17 cellular contexts compared by ENCODE assay signal in the genomic region with DNA sequence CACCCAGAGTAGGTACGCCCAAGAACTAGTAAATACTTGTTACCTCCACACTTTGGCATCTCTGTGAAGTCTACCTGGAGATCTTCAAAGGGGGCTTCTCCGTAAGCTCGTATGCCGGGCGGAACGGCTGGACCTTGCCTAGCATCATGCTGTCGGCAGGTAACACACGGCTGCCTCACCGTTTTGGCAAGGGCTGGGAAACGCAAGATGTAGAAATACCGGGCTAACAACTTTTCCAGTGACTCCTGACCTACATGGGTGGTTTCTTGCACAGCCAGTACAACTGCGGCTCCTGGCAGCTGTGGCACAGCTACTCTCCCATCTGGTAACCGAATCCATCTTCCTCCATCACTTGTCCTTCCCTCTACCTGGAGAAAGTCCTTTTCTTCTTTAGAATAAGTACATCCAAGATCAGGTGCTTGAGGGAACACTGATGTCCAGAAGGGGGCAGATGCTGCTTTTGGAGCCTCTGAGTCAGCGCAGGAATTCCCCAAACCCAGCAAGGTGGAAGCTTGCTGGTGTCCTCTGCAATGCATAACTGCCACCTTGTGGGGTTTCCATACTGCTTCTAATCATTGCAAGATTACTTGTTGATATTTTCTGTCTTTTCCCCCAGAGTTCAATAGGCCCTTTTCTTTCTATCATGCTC. TPM values are rescaled to one million over a fixed set of nuclear protein-coding genes. Genes with fewer than 3 reads are reported as not detected.
DNase-seq lines count a peak whose midpoint lies in the region; ATAC-seq, FAIRE-seq and TF ChIP-seq lines count a peak whose summit lies in the region.
"Not testable (repeated sequence)": the region's sequence is repeated elsewhere in the genome, so short reads cannot be mapped to it uniquely, and the experiment has no call there.
"Had no signal": no experiment of that assay in that cellular context is flagged by ENCODE, and none has a peak within 500 bp of the region (broad histone marks: within the 10 kb centered on the region; RNA-seq: fewer than 3 reads in every experiment).

No MANE protein-coding gene starts in this region.

- H3K4me1 ChIP-seq in HCT116 (ENCODE audit: control insufficient read depth in 1 of 2, insufficient read depth in 2 of 2, low read length in 2 of 2); GM12878 (ENCODE audit: control insufficient read depth, insufficient read depth, low read length): not testable (repeated sequence)

- DNase-seq in DMS53 (lab: John Stamatoyannopoulos, UW) = peak; percentile 11
- DNase-seq in HCT116 (ENCODE audit: low read depth, low spot score) = peak; percentile 15
- peak; percentile 3 for DNase-seq in NCI-H748 (lab: John Stamatoyannopoulos, UW; ENCODE audit: unreplicated experiment)
- peak; percentile 7 for DNase-seq in SW480 (ENCODE audit: low spot score)
- not testable (repeated sequence) for DNase-seq in GM12878 (ENCODE audit: low read depth, low spot score)
- DNase-seq in fibroblast of the conjunctiva (ENCODE audit: low read depth) = peak; percentile 3
- DNase-seq in stimulated activated naive CD8-positive, alpha-beta T cell treated with anti-CD3 and anti-CD28 coated beads, Interleukin-15, Interleukin-2, amounts not matched to agents 100 U/mL and 50 U/mL, for 24 hours = peak; percentile 26

- not testable (repeated sequence) for H3K4me3 ChIP-seq in HCT116 (replicated peaks in 1 of 2; ENCODE audit: low read depth in 1 of 2, low read length in 2 of 2); GM12878

- H3K4me3 Mint-ChIP-seq in nephron = not testable (repeated sequence)

- RAD21 ChIA-PET in HCT116 (lab: Charles Lee; ENCODE audit: low non-redundant PET in 1 of 2, low total read pairs in 2 of 2, uncharacterized antibody in 2 of 2, unreplicated experiment in 2 of 2); GM12878 (lab: Charles Lee; ENCODE audit: unreplicated experiment): not testable (repeated sequence)

- not testable (repeated sequence) for TF ChIP-seq RAD21 in HCT116 (IDR thresholded peaks at IDR 0.05; ENCODE audit: low read depth)
- TF ChIP-seq RAD21 in GM12878 (IDR thresholded peaks at IDR 0.05; ENCODE audit: insufficient read depth, low read depth, low read length) = peak; percentile 28; the same call in 1 of the 2 replicates

- 54% methylated on average over 14 of the region's 14 CpGs for WGBS in GM12878 (ENCODE audit: insufficient coverage, insufficient replicate concordance, low lambda C conversion rate, missing lambda C conversion rate)

- not testable (repeated sequence) for H3K9ac ChIP-seq in HCT116 (ENCODE audit: low read length); GM12878 (ENCODE audit: control insufficient read depth, insufficient read depth, low read length)

- not testable (repeated sequence) for H3K27me3 ChIP-seq in HCT116 (ENCODE audit: insufficient read depth, low read length); GM12878 (replicated peaks in 1 of 2; ENCODE audit: control insufficient read depth in 2 of 2, insufficient read depth in 2 of 2, low read length in 1 of 2)

- not testable (repeated sequence) for H3K79me2 ChIP-seq in HCT116 (ENCODE audit: insufficient read depth, low read length); GM12878 (ENCODE audit: control insufficient read depth, insufficient read depth, low read length)

- SMC1A ChIA-PET in GM12878 (lab: Charles Lee; ENCODE audit: uncharacterized antibody, unreplicated experiment) = interaction anchor here (1.1 kb wide), 1 partner anchor 39 kb away, joined by 3 read pairs; no protein-coding TSS in a partner anchor

- not testable (repeated sequence) for H2AFZ ChIP-seq in HCT116 (ENCODE audit: low read depth, low read length, poor library complexity, severe bottlenecking); GM12878 (ENCODE audit: control insufficient read depth, low read depth, low read length)

- TF ChIP-seq POLR2A in HCT116 (IDR thresholded peaks at IDR 0.05; ENCODE audit: borderline replicate concordance, extremely low read depth, insufficient read depth, insufficient read length); GM12878 (IDR thresholded peaks at IDR 0.05; ENCODE audit: low read depth, low read length): not testable (repeated sequence)

- FAIRE-seq in GM12878 (lab: Jason Lieb, UNC) = not testable (repeated sequence)

- H3K4me2 ChIP-seq in HCT116 (ENCODE audit: low read length); GM12878 (ENCODE audit: control insufficient read depth, insufficient read depth): not testable (repeated sequence)

- CTCF ChIA-PET in HCT116 (lab: Charles Lee) = not testable (repeated sequence)
- CTCF ChIA-PET in GM12878 (lab: Yijun Ruan, JAX) = interaction anchor here (1.3 kb wide), 1 partner anchor 37 kb away, joined by 5 read pairs; no protein-coding TSS in a partner anchor

- H3K9me3 ChIP-seq in HCT116 (ENCODE audit: control insufficient read depth in 1 of 2, insufficient read depth in 1 of 2, low read depth in 1 of 2, low read length in 2 of 2); GM12878 (replicated peaks; ENCODE audit: control insufficient read depth, insufficient read depth, low read length): not testable (repeated sequence)

- H3K9me3 Mint-ChIP-seq in nephron = not testable (repeated sequence)

- TF ChIP-seq CTCF in HCT116 (IDR thresholded peaks at IDR 0.05 in 2 of 3, conservative IDR thresholded peaks at IDR 0.05 in 1 of 3; ENCODE audit: borderline replicate concordance in 1 of 3, insufficient read depth in 1 of 3, low read depth in 2 of 3, low read length in 2 of 3) (peak; percentile 10 to 21 (median 19); a peak in 2 of 6 replicates), GM12878 (IDR thresholded peaks at IDR 0.05 in 2 of 3, conservative IDR thresholded peaks at IDR 0.05 in 1 of 3; ENCODE audit: control insufficient read depth in 2 of 3, extremely low read depth in 1 of 3, insufficient read depth in 1 of 3, low read depth in 3 of 3, low read length in 3 of 3) (peak; percentile 10 to 27 (median 11); a peak in 3 of 6 replicates), nephron (IDR thresholded peaks at IDR 0.05; ENCODE audit: unreplicated experiment in 3 of 3) (peak in 2 of 3 experiments; percentile 26 to 30)

- intact Hi-C loops in HCT116 (cut with micrococcal nuclease) = not testable (repeated sequence)
- intact Hi-C loops in GM12878 (cut with micrococcal nuclease; ENCODE audit: unreplicated experiment) = loop anchor here (2.0 kb wide), 1 partner anchor 38 kb away; no protein-coding TSS in a partner anchor

- BruUV-seq in HCT116 (replicated peaks; lab: Mats Ljungman, UMichigan); GM12878 (replicated peaks; lab: Mats Ljungman, UMichigan): not testable (repeated sequence)

- not testable (repeated sequence) for H3K9me2 ChIP-seq in HCT116 (ENCODE audit: insufficient read depth)

- not testable (repeated sequence) for H3K27ac ChIP-seq in HCT116 (ENCODE audit: low read depth, low read length); GM12878 (ENCODE audit: control insufficient read depth, insufficient read depth)

- H3K36me3 Mint-ChIP-seq in nephron (ENCODE audit: low read depth) = not testable (repeated sequence)

- peaks cover 24% of the 10 kb centered on the region for H3K27me3 Mint-ChIP-seq in nephron (ENCODE audit: low read depth)

- not testable (repeated sequence) for TF ChIP-seq EP300 in GM12878 (IDR thresholded peaks at IDR 0.05; ENCODE audit: borderline replicate concordance in 1 of 2, control insufficient read depth in 1 of 2, low read depth in 2 of 2, low read length in 2 of 2)

- ATAC-seq in HCT116; GM12878; stimulated activated naive CD8-positive, alpha-beta T cell treated with anti-CD3 and anti-CD28 coated beads, Interleukin-15, Interleukin-2, amounts not matched to agents 100 U/mL and 50 U/mL, for 24 hours: not testable (repeated sequence)

- not testable (repeated sequence) for H3K27ac Mint-ChIP-seq in nephron

- H3K36me3 ChIP-seq in HCT116 (ENCODE audit: control insufficient read depth in 1 of 2, insufficient read depth in 2 of 2, low read length in 2 of 2); GM12878 (ENCODE audit: control insufficient read depth in 2 of 2, insufficient read depth in 2 of 2, low read length in 1 of 2): not testable (repeated sequence)

- in situ Hi-C loops in GM12878 (cut with MboI) = not testable (repeated sequence)

- not testable (repeated sequence) for H3K4me1 Mint-ChIP-seq in nephron

- H4K20me1 ChIP-seq in HCT116 (ENCODE audit: insufficient read depth); GM12878 (ENCODE audit: control insufficient read depth, insufficient read depth): not testable (repeated sequence)

- POLR2A ChIA-PET in HCT116 (lab: Charles Lee); GM12878 (lab: Charles Lee): not testable (repeated sequence)

TF ChIP-seq in GM12878, 131 proteins besides CTCF, POLR2A, EP300 and RAD21:
- peak; percentile 35; the same call in 1 of the 2 replicates for TF ChIP-seq SMC3 (IDR thresholded peaks at IDR 0.05; ENCODE audit: borderline replicate concordance, low read length)

RNA-seq across cellular contexts. Expression of a gene that starts 59.7 kb away (rescaled TPM):
- total RNA-seq in HCT116 (2021; ENCODE audit: unreplicated experiment) (not detected), GM12878 (2014; rRNA removed) (not detected in 2 replicates), GM12878 (2014; rRNA removed; fragmentation: Illumina TruSeq; extraction: Trizol) (not detected in 2 replicates), GM12878 (2021) (not detected in 2 replicates)
- polyA plus RNA-seq in HCT116 (2012) = not detected in 2 replicates
- total RNA-seq in GM12878 (2013; cell fraction: nucleolus; rRNA removed) = not detected in 2 replicates
- not detected for polyA plus RNA-seq in GM12878 (2011; ENCODE audit: low read depth)
- polyA plus RNA-seq in GM12878 (2011; rRNA removed) (0.04 TPM in 1 of 2 replicates, not detected in the other), GM12878 (2014; fragmentation: Illumina TruSeq; extraction: Trizol) (not detected in 2 replicates), GM12878 (2014; fragmentation: Nextera tagmentation; extraction: Ambion mirVana) (not detected), GM12878 (2014; rRNA removed) (not detected in 2 replicates), GM12878 (2016; fragmentation: Nextera tagmentation; extraction: Ambion mirVana) (not detected)
- not detected in 2 replicates for polyA plus RNA-seq in GM12878 (2011; cell fraction: cytosol; rRNA removed)
- not detected in 2 replicates for polyA plus RNA-seq in GM12878 (2011; cell fraction: nucleus; rRNA removed)
- polyA plus RNA-seq in GM12878 (2012) = not detected in 2 replicates
- polyA minus RNA-seq in GM12878 (2011; rRNA and poly(A)+ RNA removed) = not detected in 2 replicates
- not detected in 2 replicates for polyA minus RNA-seq in GM12878 (2011; cell fraction: cytosol; rRNA and poly(A)+ RNA removed)
- not detected in 2 replicates for polyA minus RNA-seq in GM12878 (2011; cell fraction: nucleus; rRNA and poly(A)+ RNA removed)
- total RNA-seq: epithelial cell of proximal tubule, heart left ventricle, left cardiac atrium, mononuclear cell, occipital lobe, Right ventricle myocardium superior, T-helper 17 cell, thyroid gland had no signal
- polyA plus RNA-seq: CD14-positive monocyte, heart left ventricle had no signal
